1 cellular context compared by ENCODE assay signal in genomic region chr2:231884438-231885140, GRCh38.
TF ChIP-seq lines count a peak whose summit lies in the region.

No MANE protein-coding gene starts in this region.

TF ChIP-seq in GM12891, 5 proteins besides CTCF, POLR2A, EP300 and RAD21:
- no peak for TF ChIP-seq POU2F2 (IDR thresholded peaks at IDR 0.05; ENCODE audit: low read depth, low read length)
- no peak for TF ChIP-seq SPI1 (IDR thresholded peaks at IDR 0.05; ENCODE audit: low read depth, low read length)
- TF ChIP-seq PAX5 (IDR thresholded peaks at IDR 0.05; ENCODE audit: insufficient read depth, low read length, severe bottlenecking): no peak
- no peak for TF ChIP-seq TAF1 (IDR thresholded peaks at IDR 0.05; ENCODE audit: low read depth, low read length)
- TF ChIP-seq POLR2AphosphoS5 (IDR thresholded peaks at IDR 0.05; ENCODE audit: low read depth, low read length): no peak
